ENCODE assay signal across 12 cellular contexts in genomic region chr17:17414316-17414937, GRCh38.
DNase-seq lines count a peak whose midpoint lies in the region; ATAC-seq and TF ChIP-seq lines count a peak whose summit lies in the region.
"Had no signal": no experiment of that assay in that cellular context is flagged by ENCODE, and none has a peak within 500 bp of the region (broad histone marks: within the 10 kb centered on the region; RNA-seq: fewer than 3 reads in every experiment).

No MANE protein-coding gene starts in this region.

- no peak for TF ChIP-seq CTCF in transverse colon (IDR thresholded peaks at IDR 0.05)

- H3K4me3 ChIP-seq in skin epidermis: peak overlapping the region in 2 of 7 experiments; percentile 3 to 27
- no peak overlapping the region for H3K4me3 ChIP-seq in transverse colon

- H3K27me3 ChIP-seq in transverse colon: no peaks in the 10 kb centered on the region

- TF ChIP-seq POLR2A in transverse colon (IDR thresholded peaks at IDR 0.05): no peak

- no peaks in the 10 kb centered on the region for H3K36me3 ChIP-seq in transverse colon

- in situ Hi-C loops in G401 (cut with HindIII; ENCODE audit: low sequenced_read_pairs): no loop called here
- in situ Hi-C loops in transverse colon (cut with MboI; ENCODE audit: low pct_ligation_motif_present in 1 of 4, low pct_unique_long_range_greater_than_20kb in 1 of 4, low sequenced_read_pairs in 3 of 4): no loop called here

- DNase-seq in G401 (ENCODE audit: low spot score): peak; percentile 52
- peak in 37 of 56 donors; percentile 8 to 73 (median 50) for DNase-seq in amygdala (lab: John Stamatoyannopoulos, UW)
- DNase-seq in Right ventricle myocardium superior: peak; percentile 65
- DNase-seq in germinal center (ENCODE audit: low spot score): no peak
- no peak for DNase-seq in transverse colon
- DNase-seq in A172 (ENCODE audit: low spot score): no peak
- DNase-seq: activated B cell treated with CpG ODN at 0.5 μM for 24 hours; activated naive CD4-positive, alpha-beta T cell treated with anti-CD3 and anti-CD28 coated beads for 36 hours; DMS153; nephron progenitor cell had no signal

- intact Hi-C loops in Right ventricle myocardium superior (cut with DNase I) (no loop called here), transverse colon (cut with DNase I; ENCODE audit: low total_unique reads) (no loop called here)

- no peak for TF ChIP-seq EP300 in transverse colon (IDR thresholded peaks at IDR 0.05; ENCODE audit: low read depth)

- H3K4me1 ChIP-seq in transverse colon: peaks cover 0 to 15% (median 5%) of the 10 kb centered on the region in 4 donors

- WGBS in transverse colon (ENCODE audit: low coverage in 1 of 2), 2 donors: 50 to 59% methylated on average over 2 to 15 of the region's 15 CpGs

- H3K27ac ChIP-seq in skin epidermis (peak overlapping the region in 20 of 21 experiments; percentile 52 to 87 (median 78)), transverse colon (no peak overlapping the region)

- ATAC-seq in Right ventricle myocardium superior (ENCODE audit: poor library complexity) (peak; percentile 7), GM19324 (IDR thresholded peaks at IDR 0.05; ENCODE audit: low FRiP score, unreplicated experiment) (no peak)

- no peaks in the 10 kb centered on the region for H3K9me3 ChIP-seq in transverse colon

Comparison
In these comparisons a context has a peak if more than half of its experiments do, and no peak if none do; other contexts are left out.
1. DNase-seq: peak in G401 (single experiment), amygdala (37 of 56) and Right ventricle myocardium superior (single experiment); none in germinal center (single experiment), transverse colon (single experiment) and A172 (single experiment).
2. H3K27ac ChIP-seq: peak in skin epidermis (20 of 21); none in transverse colon (0 of 4).